ENCODE assay signal across 15 cellular contexts in the genomic region with DNA sequence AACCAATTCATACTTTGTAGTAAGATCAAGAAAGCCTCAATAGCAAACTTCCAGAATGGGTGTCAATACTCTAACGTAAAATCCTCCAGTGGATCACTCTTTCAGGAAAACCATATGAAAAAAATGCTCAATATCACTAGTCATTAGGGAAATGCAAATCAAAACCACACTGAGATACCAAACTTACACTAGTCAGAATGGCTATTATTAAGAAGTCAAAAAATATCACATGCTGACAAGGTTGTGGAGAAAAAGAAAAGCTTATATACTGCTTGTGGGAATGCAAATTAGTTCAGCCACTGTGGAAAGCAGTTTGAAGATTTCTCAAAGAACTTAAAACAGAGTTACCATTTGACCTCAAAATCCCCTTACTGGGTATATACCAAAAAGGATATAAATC. TPM values are rescaled to one million over a fixed set of nuclear protein-coding genes. Genes with fewer than 3 reads are reported as not detected.
DNase-seq lines count a peak whose midpoint lies in the region; ATAC-seq and TF ChIP-seq lines count a peak whose summit lies in the region.
"Had no signal": no experiment of that assay in that cellular context is flagged by ENCODE, and none has a peak within 500 bp of the region (broad histone marks: within the 10 kb centered on the region; RNA-seq: fewer than 3 reads in every experiment).

No MANE protein-coding gene starts in this region.

- no peak overlapping the region for H2AFZ ChIP-seq in hepatocyte

- no peak overlapping the region for H3K4me2 ChIP-seq in hepatocyte

- H3K36me3 ChIP-seq in hepatocyte (replicated peaks; ENCODE audit: insufficient read depth, low read depth), result no peaks in the 10 kb centered on the region
- H3K36me3 ChIP-seq: neutrophil had no signal

- H3K4me3 ChIP-seq in hepatocyte, result no peak overlapping the region

- no peaks in the 10 kb centered on the region for H3K79me2 ChIP-seq in hepatocyte

- no peaks in the 10 kb centered on the region for H4K20me1 ChIP-seq in hepatocyte (ENCODE audit: insufficient read depth, poor library complexity, severe bottlenecking)

- 85% methylated on average over 1 of the region's 1 CpG for WGBS in hepatocyte (ENCODE audit: low lambda C conversion rate, missing lambda C conversion rate)

- H3K4me1 ChIP-seq in hepatocyte (ENCODE audit: insufficient read depth), result no peaks in the 10 kb centered on the region

- H3K9me2 ChIP-seq in hepatocyte (replicated peaks; ENCODE audit: insufficient read depth), result no peaks in the 10 kb centered on the region

- H3K27me3 ChIP-seq in hepatocyte, result no peaks in the 10 kb centered on the region
- H3K27me3 ChIP-seq: neutrophil had no signal

- no peak overlapping the region for H3K27ac ChIP-seq in hepatocyte
- H3K27ac ChIP-seq: neutrophil had no signal

- DNase-seq in hepatocyte (ENCODE audit: low spot score), result no peak
- no peak for DNase-seq in Ammon's horn (ENCODE audit: low spot score)
- no peak for DNase-seq in glomerular visceral epithelial cell (ENCODE audit: extremely low spot score)
- DNase-seq: activated naive CD4-positive, alpha-beta T cell; DND-41; effector memory CD8-positive, alpha-beta T cell; H7; mammary epithelial cell; NCI-H1092 treated with DMSO at 0.1 percent for 48 hours had no signal

- TF ChIP-seq CTCF in hepatocyte (IDR thresholded peaks at IDR 0.05; ENCODE audit: poor library complexity), result no peak

- ATAC-seq in GM18867 (IDR thresholded peaks at IDR 0.05; ENCODE audit: unreplicated experiment), result peak; percentile 66
- ATAC-seq in GM21526 (IDR thresholded peaks at IDR 0.05; ENCODE audit: low FRiP score, unreplicated experiment), result peak; percentile 42
- peak; percentile 46 for ATAC-seq in HG02970 (IDR thresholded peaks at IDR 0.05; ENCODE audit: low FRiP score, unreplicated experiment)
- ATAC-seq in HG03575 (IDR thresholded peaks at IDR 0.05; ENCODE audit: extremely low read depth, insufficient number of reproducible peaks, low FRiP score, unreplicated experiment), result peak; percentile 67
- no peak for ATAC-seq in HG03571 (IDR thresholded peaks at IDR 0.05; ENCODE audit: unreplicated experiment)
- ATAC-seq: effector memory CD8-positive, alpha-beta T cell had no signal

- H3K9me3 ChIP-seq in hepatocyte (ENCODE audit: low read depth), result no peaks in the 10 kb centered on the region
- H3K9me3 ChIP-seq: neutrophil had no signal

RNA-seq across cellular contexts. Expression of a gene that starts 49.5 kb away (rescaled TPM):
- total RNA-seq in hepatocyte, result 46.6 and 47.0 TPM in 2 replicates
- polyA plus RNA-seq in hepatocyte, result 30.7 and 33.1 TPM in 2 replicates
